In genomic region chr11:93622043-93622442, GRCh38 we compare ENCODE assay signal across 15 cellular contexts. TPM values are rescaled to one million over a fixed set of nuclear protein-coding genes. Genes with fewer than 3 reads are reported as not detected.
A peak's percentile ranks its signal among the peaks of the same experiment; 100 is the strongest.
DNase-seq lines count a peak whose midpoint lies in the region; ATAC-seq, FAIRE-seq and TF ChIP-seq lines count a peak whose summit lies in the region.
"Had no signal": no experiment of that assay in that cellular context is flagged by ENCODE, and none has a peak within 500 bp of the region (broad histone marks: within the 10 kb centered on the region; RNA-seq: fewer than 3 reads in every experiment).

No MANE protein-coding gene starts in this region.

- TF ChIP-seq CTCF in GM12864 (IDR thresholded peaks at IDR 0.05; ENCODE audit: low read depth, low read length, missing control alignments), result peak; percentile 32
- TF ChIP-seq CTCF in LNCAP (IDR thresholded peaks at IDR 0.05), result peak; percentile 23; the same call in 1 of the 2 replicates
- TF ChIP-seq CTCF in GM12878 (IDR thresholded peaks at IDR 0.05 in 2 of 3, conservative IDR thresholded peaks at IDR 0.05 in 1 of 3; ENCODE audit: control insufficient read depth in 2 of 3, extremely low read depth in 1 of 3, insufficient read depth in 1 of 3, low read depth in 3 of 3, low read length in 3 of 3), result peak; percentile 5 to 45 (median 23); a peak in 3 of 6 replicates

- intact Hi-C loops in GM12878 (cut with micrococcal nuclease; ENCODE audit: unreplicated experiment), result loop anchor here (1.0 kb wide), 1 partner anchor 388 kb away; no protein-coding TSS in a partner anchor

- H2AFZ ChIP-seq in GM12878 (ENCODE audit: control insufficient read depth, low read depth, low read length), result no peak overlapping the region
- no peak overlapping the region for H2AFZ ChIP-seq in neuronal stem cell (ENCODE audit: low read length)

- H3K79me1 ChIP-seq in neuronal stem cell (ENCODE audit: low read depth, low read length), result no peaks in the 10 kb centered on the region

- CTCF ChIA-PET in GM12878 (lab: Yijun Ruan, JAX), result interaction anchor here (0.7 to 2.6 kb wide), 11 partner anchors 76 to 736 kb away, joined by 3 to 21 read pairs (median 3); no protein-coding TSS in a partner anchor

- H3K14ac ChIP-seq in neuronal stem cell (ENCODE audit: low read length), result no peak overlapping the region

- H3K4me1 ChIP-seq in GM12878 (ENCODE audit: control insufficient read depth, insufficient read depth, low read length), result no peaks in the 10 kb centered on the region
- H3K4me1 ChIP-seq in neuronal stem cell (ENCODE audit: control insufficient read depth in 2 of 2, insufficient read depth in 1 of 2, low read depth in 1 of 2, low read length in 2 of 2), result peaks cover 7 to 12% of the 10 kb centered on the region in 2 donors
- H3K4me1 ChIP-seq: spleen had no signal

- peak; percentile 58 for ATAC-seq in GM12878
- ATAC-seq in GM18861 (IDR thresholded peaks at IDR 0.05; ENCODE audit: unreplicated experiment), result no peak
- ATAC-seq: activated T-helper 17 cell treated with anti-CD3 and anti-CD28 coated beads, Interleukin-2, amount 50 U/mL, for 72 hours; left ventricle myocardium superior; T-cell had no signal

- DNase-seq in GM12864 (ENCODE audit: low read depth), result no peak
- no peak for DNase-seq in GM12878 (ENCODE audit: low read depth, low spot score)
- no peak for DNase-seq in neuronal stem cell (ENCODE audit: low spot score)
- DNase-seq in G401 (ENCODE audit: low spot score), result no peak
- DNase-seq in HUDEP-2 (lab: John Stamatoyannopoulos, UW; ENCODE audit: unreplicated experiment in 76 of 76), result no peak
- DNase-seq: activated CD4-positive, alpha-beta T cell treated with anti-CD3 and anti-CD28 coated beads for 4 hours; effector memory CD4-positive, alpha-beta T cell; left ventricle myocardium superior; NCI-H1930; spleen; T-cell had no signal

- no peak for TF ChIP-seq POLR2A in GM12878 (IDR thresholded peaks at IDR 0.05; ENCODE audit: low read depth, low read length)

- H2BK15ac ChIP-seq in neuronal stem cell (ENCODE audit: low read length), result no peak overlapping the region

- no peak overlapping the region for H2BK12ac ChIP-seq in neuronal stem cell (ENCODE audit: low read length)

- POLR2A ChIA-PET in GM12878 (lab: Charles Lee), result interaction anchor here (0.9 kb wide), 1 partner anchor 37 kb away, joined by 3 read pairs; no protein-coding TSS in a partner anchor

- H2BK5ac ChIP-seq in neuronal stem cell (ENCODE audit: low read length), result no peak overlapping the region

- no peak overlapping the region for H3K9ac ChIP-seq in GM12878 (ENCODE audit: control insufficient read depth, insufficient read depth, low read length)
- no peak overlapping the region for H3K9ac ChIP-seq in neuronal stem cell (ENCODE audit: low read depth, low read length, poor library complexity)

- H3K4me2 ChIP-seq in GM12878 (ENCODE audit: control insufficient read depth, insufficient read depth), result no peak overlapping the region
- H3K4me2 ChIP-seq in neuronal stem cell (ENCODE audit: insufficient read depth, low read length, poor library complexity, severe bottlenecking), result no peak overlapping the region

- no peak for FAIRE-seq in GM12878 (lab: Jason Lieb, UNC)
- FAIRE-seq: D721Med had no signal

- in situ Hi-C loops in GM12878 (cut with MboI), result no loop called here
- in situ Hi-C loops in G401 (cut with HindIII; ENCODE audit: low sequenced_read_pairs), result no loop called here

- no peak overlapping the region for H3K4me3 ChIP-seq in GM12864 (ENCODE audit: low read depth, low read length)
- H3K4me3 ChIP-seq in GM12878, result no peak overlapping the region
- H3K4me3 ChIP-seq in neuronal stem cell (ENCODE audit: low read length in 2 of 2), result no peak overlapping the region
- H3K4me3 ChIP-seq: spleen had no signal

- H3K36me3 ChIP-seq in GM12878 (ENCODE audit: control insufficient read depth in 2 of 2, insufficient read depth in 2 of 2, low read length in 1 of 2) (no peaks in the 10 kb centered on the region), neuronal stem cell (replicated peaks in 1 of 2; ENCODE audit: control insufficient read depth in 2 of 2, insufficient read depth in 2 of 2, low read length in 2 of 2) (no peaks in the 10 kb centered on the region)
- H3K36me3 ChIP-seq: spleen had no signal

- H3K18ac ChIP-seq in neuronal stem cell (ENCODE audit: low read length), result no peak overlapping the region

- H2BK120ac ChIP-seq in neuronal stem cell (ENCODE audit: low read depth, low read length), result no peak overlapping the region

- H3K27ac ChIP-seq in GM12878 (ENCODE audit: control insufficient read depth, insufficient read depth), result no peak overlapping the region
- H3K27ac ChIP-seq in neuronal stem cell (replicated peaks; ENCODE audit: low read length), result no peak overlapping the region
- H3K27ac ChIP-seq: spleen had no signal

- H4K91ac ChIP-seq in neuronal stem cell (ENCODE audit: low read depth, low read length, poor library complexity), result no peak overlapping the region

- BruUV-seq in GM12878 (replicated peaks; lab: Mats Ljungman, UMichigan), result no TSS peak

- H3K27me3 ChIP-seq in GM12878 (replicated peaks in 1 of 2; ENCODE audit: control insufficient read depth in 2 of 2, insufficient read depth in 2 of 2, low read length in 1 of 2) (no peaks in the 10 kb centered on the region; a peak in 1 of 4 replicates), neuronal stem cell (ENCODE audit: control insufficient read depth in 3 of 3, insufficient read depth in 3 of 3, low read depth in 1 of 3, low read length in 3 of 3) (no peaks in the 10 kb centered on the region)
- H3K27me3 ChIP-seq: spleen had no signal

- H3K9me3 ChIP-seq in GM12878 (replicated peaks; ENCODE audit: control insufficient read depth, insufficient read depth, low read length) (no peaks in the 10 kb centered on the region), neuronal stem cell (replicated peaks in 1 of 2; ENCODE audit: control insufficient read depth in 2 of 2, insufficient read depth in 1 of 2, low read depth in 1 of 2, low read length in 2 of 2) (no peaks in the 10 kb centered on the region)
- H3K9me3 ChIP-seq: spleen had no signal

- TF ChIP-seq RAD21 in GM12878 (IDR thresholded peaks at IDR 0.05; ENCODE audit: insufficient read depth, low read depth, low read length), result peak; percentile 67

- SMC1A ChIA-PET in GM12878 (lab: Charles Lee; ENCODE audit: uncharacterized antibody, unreplicated experiment), result interaction anchor here (0.8 to 2.1 kb wide), 6 partner anchors 10 to 681 kb away, joined by 3 to 10 read pairs (median 4); no protein-coding TSS in a partner anchor

- TF ChIP-seq EP300 in GM12878 (IDR thresholded peaks at IDR 0.05; ENCODE audit: borderline replicate concordance in 1 of 2, control insufficient read depth in 1 of 2, low read depth in 2 of 2, low read length in 2 of 2), result no peak

- RAD21 ChIA-PET in GM12878 (lab: Charles Lee; ENCODE audit: unreplicated experiment), result interaction anchor here (1.0 kb wide), 1 partner anchor 387 kb away, joined by 11 read pairs; no protein-coding TSS in a partner anchor

- H3K23ac ChIP-seq in neuronal stem cell (ENCODE audit: low read depth, low read length, poor library complexity), result no peak overlapping the region

- peak overlapping the region; percentile 25 for H2AK5ac ChIP-seq in neuronal stem cell (ENCODE audit: low read depth, low read length)

- H3K79me2 ChIP-seq in GM12878 (ENCODE audit: control insufficient read depth, insufficient read depth, low read length), result no peaks in the 10 kb centered on the region

- H4K20me1 ChIP-seq in GM12878 (ENCODE audit: control insufficient read depth, insufficient read depth), result no peaks in the 10 kb centered on the region

- no peak overlapping the region for H3K4ac ChIP-seq in neuronal stem cell (ENCODE audit: low read length)

- H4K8ac ChIP-seq in neuronal stem cell (ENCODE audit: low read depth, low read length), result no peak overlapping the region

TF ChIP-seq in GM12878, 131 proteins besides CTCF, POLR2A, EP300 and RAD21:
- TF ChIP-seq STAT3 (IDR thresholded peaks at IDR 0.05; ENCODE audit: low read depth, low read length) (no peak), SMC3 (IDR thresholded peaks at IDR 0.05; ENCODE audit: borderline replicate concordance, low read length) (peak; percentile 45; the same call in 1 of the 2 replicates), POLR2AphosphoS2 (IDR thresholded peaks at IDR 0.05; ENCODE audit: low read depth, low read length) (no peak), YBX1 (IDR thresholded peaks at IDR 0.05) (no peak)

RNA-seq across cellular contexts. Expression of gene CEP295, which starts 39.4 kb away (rescaled TPM):
- 125 and 128 TPM in 2 replicates for total RNA-seq in GM12878 (2013; cell fraction: nucleolus; rRNA removed)
- 33.4 and 41.1 TPM in 2 replicates for total RNA-seq in GM12878 (2014; rRNA removed)
- 41.4 and 42.9 TPM in 2 replicates for total RNA-seq in GM12878 (2014; rRNA removed; fragmentation: Illumina TruSeq; extraction: Trizol)
- total RNA-seq in GM12878 (2021), result 20.8 and 21.3 TPM in 2 replicates
- polyA plus RNA-seq in GM12878 (2011; ENCODE audit: low read depth), result 5.5 TPM
- polyA plus RNA-seq in GM12878 (2011; rRNA removed), result 23.2 and 36.2 TPM in 2 replicates
- polyA plus RNA-seq in GM12878 (2011; cell fraction: cytosol; rRNA removed), result 8.0 and 8.6 TPM in 2 replicates
- polyA plus RNA-seq in GM12878 (2011; cell fraction: nucleus; rRNA removed), result 30.4 and 32.9 TPM in 2 replicates
- polyA plus RNA-seq in GM12878 (2012), result 6.9 and 10.2 TPM in 2 replicates
- polyA plus RNA-seq in GM12878 (2014; fragmentation: Illumina TruSeq; extraction: Trizol), result 24.7 and 31.3 TPM in 2 replicates
- 1 to 10 TPM; 5.6 to 6.0 TPM for polyA plus RNA-seq in GM12878 (2014; fragmentation: Nextera tagmentation; extraction: Ambion mirVana)
- 14.5 and 15.2 TPM in 2 replicates for polyA plus RNA-seq in GM12878 (2014; rRNA removed)
- 1 to 10 TPM; 7.4 to 7.8 TPM for polyA plus RNA-seq in GM12878 (2016; fragmentation: Nextera tagmentation; extraction: Ambion mirVana)
- polyA minus RNA-seq in GM12878 (2011; rRNA and poly(A)+ RNA removed), result 36.9 and 49.2 TPM in 2 replicates
- 17.4 and 24.0 TPM in 2 replicates for polyA minus RNA-seq in GM12878 (2011; cell fraction: cytosol; rRNA and poly(A)+ RNA removed)
- 57.8 and 80.4 TPM in 2 replicates for polyA minus RNA-seq in GM12878 (2011; cell fraction: nucleus; rRNA and poly(A)+ RNA removed)
- polyA plus RNA-seq in neuronal stem cell (2013, experiment 1 of 2), result 15.7 TPM
- polyA plus RNA-seq in neuronal stem cell (2013, experiment 2 of 2), result 14.4 TPM
- 4.9 and 18.3 TPM in 2 replicates for total RNA-seq in G401 (2014; rRNA removed; shearing (Covaris generic))
